23 cellular contexts compared by ENCODE assay signal in the genomic region with DNA sequence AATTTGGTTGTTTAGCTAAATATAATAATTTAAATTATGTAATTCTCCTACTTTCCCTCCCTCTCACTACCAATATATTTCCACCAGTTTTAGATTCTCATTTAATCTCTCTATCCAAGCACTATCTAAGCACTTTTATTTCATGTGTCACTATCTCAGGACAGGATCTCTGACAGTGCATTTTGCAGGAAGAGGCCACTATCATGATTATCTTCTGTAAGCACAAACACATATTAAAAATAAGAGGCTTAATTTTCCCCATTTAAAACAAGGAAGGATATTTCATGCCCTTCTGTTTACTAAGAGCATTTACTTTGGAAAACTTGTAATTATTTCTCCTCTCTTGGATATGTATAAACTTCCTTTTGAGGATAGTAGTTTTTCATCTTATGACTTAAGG.
"Had no signal": no experiment of that assay in that cellular context is flagged by ENCODE, and none has a peak within 500 bp of the region (broad histone marks: within the 10 kb centered on the region; RNA-seq: fewer than 3 reads in every experiment).

No MANE protein-coding gene starts in this region.

- H3K27me3 ChIP-seq: colonic mucosa, dorsolateral prefrontal cortex, esophagus squamous epithelium, foreskin keratinocyte, gastrocnemius medialis, gastroesophageal sphincter, heart left ventricle, heart right ventricle had no signal

- ATAC-seq: effector memory CD8-positive, alpha-beta T cell; esophagus mucosa; foreskin keratinocyte; gastrocnemius medialis; gastroesophageal sphincter; heart left ventricle; heart right ventricle had no signal

- H3K27ac ChIP-seq: colonic mucosa, coronary artery, dorsolateral prefrontal cortex, epithelial cell of prostate, esophagus squamous epithelium, foreskin keratinocyte, gastrocnemius medialis, gastroesophageal sphincter, heart left ventricle, heart right ventricle had no signal

- H3K4me3 ChIP-seq: colonic mucosa, coronary artery, dorsolateral prefrontal cortex, esophagus squamous epithelium, gastrocnemius medialis, gastroesophageal sphincter, heart left ventricle, heart right ventricle had no signal

- DNase-seq: colonic mucosa; cortex of kidney; dermis blood vessel endothelial cell; dorsolateral prefrontal cortex; effector CD4-positive, alpha-beta T cell; effector CD8-positive, alpha-beta T cell; effector memory CD4-positive, alpha-beta T cell; effector memory CD8-positive, alpha-beta T cell; endodermal cell; erythroblast; esophagus squamous epithelium; foreskin fibroblast; foreskin keratinocyte; foreskin melanocyte; gastrocnemius medialis; glutamatergic neuron; head of caudate nucleus; heart left ventricle; heart right ventricle had no signal

- H3K4me1 ChIP-seq: colonic mucosa, esophagus squamous epithelium, gastrocnemius medialis, gastroesophageal sphincter, heart left ventricle, heart right ventricle had no signal

- H3K9me3 ChIP-seq: colonic mucosa, esophagus squamous epithelium, gastrocnemius medialis, gastroesophageal sphincter, heart left ventricle, heart right ventricle had no signal

- H3K36me3 ChIP-seq: colonic mucosa, esophagus squamous epithelium, gastrocnemius medialis, gastroesophageal sphincter, heart left ventricle, heart right ventricle had no signal
